ENCODE assay signal across 23 cellular contexts in genomic region chr11:122176651-122177050, GRCh38.
DNase-seq lines count a peak whose midpoint lies in the region; ATAC-seq, FAIRE-seq and TF ChIP-seq lines count a peak whose summit lies in the region.
"Had no signal": no experiment of that assay in that cellular context is flagged by ENCODE, and none has a peak within 500 bp of the region (broad histone marks: within the 10 kb centered on the region; RNA-seq: fewer than 3 reads in every experiment).

No MANE protein-coding gene starts in this region.

- no peaks in the 10 kb centered on the region for H3K9me3 ChIP-seq in HCT116 (ENCODE audit: control insufficient read depth in 1 of 2, insufficient read depth in 1 of 2, low read depth in 1 of 2, low read length in 2 of 2)
- H3K9me3 ChIP-seq in astrocyte (ENCODE audit: insufficient read depth, low read depth, low read length), result no peaks in the 10 kb centered on the region
- no peaks in the 10 kb centered on the region for H3K9me3 ChIP-seq in skeletal muscle satellite cell (replicated peaks; ENCODE audit: low read length)
- no peaks in the 10 kb centered on the region for H3K9me3 ChIP-seq in HepG2 (ENCODE audit: low read length)
- H3K9me3 ChIP-seq: gastrocnemius medialis had no signal

- H3K9ac ChIP-seq in HCT116 (ENCODE audit: low read length) (no peak overlapping the region), astrocyte (ENCODE audit: low read length) (peak overlapping the region; percentile 99), skeletal muscle satellite cell (ENCODE audit: low read depth, low read length) (peak overlapping the region; percentile 97), HepG2 (ENCODE audit: insufficient read depth, low read depth, low read length) (no peak overlapping the region)

- TF ChIP-seq EP300 in HepG2 (IDR thresholded peaks at IDR 0.05; ENCODE audit: low read depth in 2 of 2, low read length in 2 of 2), result no peak
- TF ChIP-seq EP300 in HepG2 (CRISPR knock-in tag; IDR thresholded peaks at IDR 0.05; ENCODE audit: borderline replicate concordance), result no peak

- TF ChIP-seq RAD21 in HCT116 (IDR thresholded peaks at IDR 0.05; ENCODE audit: low read depth) (no peak), HepG2 (CRISPR knock-in tag; IDR thresholded peaks at IDR 0.05) (no peak)

- H3K4me1 ChIP-seq in HCT116 (ENCODE audit: control insufficient read depth in 1 of 2, insufficient read depth in 2 of 2, low read length in 2 of 2), result peaks cover 77 to 95% of the 10 kb centered on the region in 2 experiments
- peaks cover 65% of the 10 kb centered on the region for H3K4me1 ChIP-seq in astrocyte (ENCODE audit: insufficient read depth, low read length)
- H3K4me1 ChIP-seq in skeletal muscle satellite cell (ENCODE audit: control insufficient read depth, insufficient read depth, low read length), result peaks cover 64% of the 10 kb centered on the region
- no peaks in the 10 kb centered on the region for H3K4me1 ChIP-seq in HepG2 (ENCODE audit: insufficient read depth, low read length)

- FAIRE-seq in astrocyte (lab: Jason Lieb, UNC), result no peak
- no peak for FAIRE-seq in HepG2 (lab: Jason Lieb, UNC)
- FAIRE-seq: TTC549 had no signal

- ATAC-seq in HCT116, result no peak
- no peak for ATAC-seq in HG02588 (IDR thresholded peaks at IDR 0.05; ENCODE audit: unreplicated experiment)
- ATAC-seq in HepG2, result no peak
- ATAC-seq: activated CD8-positive, alpha-beta memory T cell treated with anti-CD3 and anti-CD28 coated beads, Interleukin-2, amount 10 ng/mL, durations not matched to agents 7 days and 5 days; activated naive CD8-positive, alpha-beta T cell treated with anti-CD3 and anti-CD28 coated beads, Interleukin-2, amount 50 U/mL, for 24 hours; activated T-helper 17 cell treated with anti-CD3 and anti-CD28 coated beads, Interleukin-2, amount 50 U/mL, for 72 hours; gastrocnemius medialis; naive thymus-derived CD8-positive, alpha-beta T cell had no signal

- H3K27ac ChIP-seq in HCT116 (ENCODE audit: low read depth, low read length) (peak overlapping the region; percentile 97), astrocyte (ENCODE audit: low read depth, low read length) (peak overlapping the region; percentile 97), HepG2 (ENCODE audit: extremely low read length, insufficient read depth, low read length) (no peak overlapping the region)
- H3K27ac ChIP-seq: gastrocnemius medialis had no signal

- H3K27ac Mint-ChIP-seq in astrocyte (ENCODE audit: unreplicated experiment), result no peak overlapping the region
- H3K27ac Mint-ChIP-seq: activated CD8-positive, alpha-beta memory T cell treated with anti-CD3 and anti-CD28 coated beads, Interleukin-2, amount 10 ng/mL, durations not matched to agents 7 days and 5 days; activated naive CD8-positive, alpha-beta T cell treated with anti-CD3 and anti-CD28 coated beads, Interleukin-2, amount 50 U/mL, for 24 hours; activated T-helper 17 cell treated with anti-CD3 and anti-CD28 coated beads, Interleukin-2, amount 50 U/mL, for 72 hours; CD8-positive, alpha-beta memory T cell; memory B cell; naive thymus-derived CD8-positive, alpha-beta T cell had no signal

- H3K27me3 ChIP-seq in HCT116 (ENCODE audit: insufficient read depth, low read length) (no peaks in the 10 kb centered on the region), astrocyte (ENCODE audit: insufficient read depth, low read length) (no peaks in the 10 kb centered on the region), skeletal muscle satellite cell (ENCODE audit: control insufficient read depth, insufficient read depth, low read length) (no peaks in the 10 kb centered on the region), HepG2 (ENCODE audit: control insufficient read depth in 1 of 2, insufficient read depth in 2 of 2, low read length in 2 of 2) (no peaks in the 10 kb centered on the region)
- H3K27me3 ChIP-seq: gastrocnemius medialis had no signal

- H3K4me2 ChIP-seq in HCT116 (ENCODE audit: low read length) (no peak overlapping the region), astrocyte (ENCODE audit: low read length) (peak overlapping the region; percentile 92), skeletal muscle satellite cell (ENCODE audit: low read length) (peak overlapping the region; percentile 85), HepG2 (ENCODE audit: low read depth, low read length) (no peak overlapping the region)

- 16% methylated on average over 3 of the region's 3 CpGs for WGBS in HepG2 (ENCODE audit: low lambda C conversion rate)

- H4K20me1 ChIP-seq in HCT116 (ENCODE audit: insufficient read depth) (no peaks in the 10 kb centered on the region), astrocyte (ENCODE audit: insufficient read depth, low read length) (peaks cover 42% of the 10 kb centered on the region), HepG2 (ENCODE audit: insufficient read depth, low read length) (no peaks in the 10 kb centered on the region)

- BruUV-seq in HCT116 (replicated peaks; lab: Mats Ljungman, UMichigan) (no TSS peak), HepG2 (replicated peaks; lab: Mats Ljungman, UMichigan) (no TSS peak)

- intact Hi-C loops in HCT116 (cut with micrococcal nuclease) (no loop called here), HepG2 (cut with micrococcal nuclease; ENCODE audit: unreplicated experiment) (no loop called here)

- CTCF ChIA-PET in HCT116 (lab: Charles Lee) (no interaction called here), HepG2 (lab: Yijun Ruan, JAX; ENCODE audit: low intra/inter-chr PET ratio, low total read pairs) (no interaction called here)

- no peaks in the 10 kb centered on the region for H3K27me3 Mint-ChIP-seq in astrocyte (ENCODE audit: low read depth, unreplicated experiment)
- H3K27me3 Mint-ChIP-seq: activated CD8-positive, alpha-beta memory T cell treated with anti-CD3 and anti-CD28 coated beads, Interleukin-2, amount 10 ng/mL, durations not matched to agents 7 days and 5 days; central memory CD8-positive, alpha-beta T cell; memory B cell had no signal

- POLR2A ChIA-PET in HCT116 (lab: Charles Lee), result no interaction called here
- POLR2A ChIA-PET in HepG2 (lab: Yijun Ruan, JAX), result no interaction called here

- H3K4me3 ChIP-seq in HCT116 (replicated peaks in 1 of 2; ENCODE audit: low read depth in 1 of 2, low read length in 2 of 2) (no peak overlapping the region), astrocyte (ENCODE audit: insufficient read depth, low read depth, low read length) (peak overlapping the region; percentile 99), fibroblast of mammary gland (ENCODE audit: control insufficient read depth, low read depth, low read length) (peak overlapping the region; percentile 98), skeletal muscle satellite cell (ENCODE audit: low read length) (peak overlapping the region; percentile 78), HepG2 (replicated peaks in 1 of 3; ENCODE audit: insufficient read depth in 1 of 3, low read depth in 2 of 3, low read length in 3 of 3) (no peak overlapping the region)
- H3K4me3 ChIP-seq: gastrocnemius medialis had no signal

- H3K79me2 ChIP-seq in HCT116 (ENCODE audit: insufficient read depth, low read length) (peaks cover 97% of the 10 kb centered on the region), astrocyte (ENCODE audit: insufficient read depth, low read length) (peaks cover 92% of the 10 kb centered on the region), HepG2 (ENCODE audit: insufficient read depth, low read length) (no peaks in the 10 kb centered on the region)

- H3K36me3 Mint-ChIP-seq in astrocyte (ENCODE audit: low read depth, unreplicated experiment), result peaks cover 9% of the 10 kb centered on the region
- H3K36me3 Mint-ChIP-seq: activated CD8-positive, alpha-beta memory T cell treated with anti-CD3 and anti-CD28 coated beads, Interleukin-2, amount 10 ng/mL, durations not matched to agents 7 days and 5 days; CD8-positive, alpha-beta memory T cell; memory B cell; naive thymus-derived CD8-positive, alpha-beta T cell had no signal

- peak overlapping the region; percentile 82 for H3K4me3 Mint-ChIP-seq in astrocyte (ENCODE audit: unreplicated experiment)
- H3K4me3 Mint-ChIP-seq: activated CD8-positive, alpha-beta memory T cell treated with anti-CD3 and anti-CD28 coated beads, Interleukin-2, amount 10 ng/mL, durations not matched to agents 7 days and 5 days; activated naive CD8-positive, alpha-beta T cell treated with anti-CD3 and anti-CD28 coated beads, Interleukin-2, amount 50 U/mL, for 24 hours; activated T-helper 17 cell treated with anti-CD3 and anti-CD28 coated beads, Interleukin-2, amount 50 U/mL, for 72 hours; CD8-positive, alpha-beta memory T cell; central memory CD8-positive, alpha-beta T cell; memory B cell; naive thymus-derived CD8-positive, alpha-beta T cell had no signal

- in situ Hi-C loops in HepG2 (cut with HindIII; ENCODE audit: extremely low pct_ligation_motif_present, low pct_unique_long_range_greater_than_20kb), result no loop called here

- no peaks in the 10 kb centered on the region for H3K9me3 Mint-ChIP-seq in astrocyte (ENCODE audit: unreplicated experiment)
- H3K9me3 Mint-ChIP-seq: activated naive CD8-positive, alpha-beta T cell treated with anti-CD3 and anti-CD28 coated beads, Interleukin-2, amount 50 U/mL, for 24 hours; activated T-helper 17 cell treated with anti-CD3 and anti-CD28 coated beads, Interleukin-2, amount 50 U/mL, for 72 hours; central memory CD8-positive, alpha-beta T cell; memory B cell had no signal

- TF ChIP-seq POLR2A in HCT116 (IDR thresholded peaks at IDR 0.05; ENCODE audit: borderline replicate concordance, extremely low read depth, insufficient read depth, insufficient read length) (no peak), HepG2 (IDR thresholded peaks at IDR 0.05; ENCODE audit: insufficient read depth in 1 of 2, low read depth in 2 of 2, low read length in 2 of 2) (no peak)

- no peaks in the 10 kb centered on the region for H3K9me2 ChIP-seq in HCT116 (ENCODE audit: insufficient read depth)

- TF ChIP-seq CTCF in HCT116 (IDR thresholded peaks at IDR 0.05 in 2 of 3, conservative IDR thresholded peaks at IDR 0.05 in 1 of 3; ENCODE audit: borderline replicate concordance in 1 of 3, insufficient read depth in 1 of 3, low read depth in 2 of 3, low read length in 2 of 3), result no peak
- no peak for TF ChIP-seq CTCF in astrocyte (IDR thresholded peaks at IDR 0.05; ENCODE audit: insufficient read depth, low read depth, low read length)
- no peak for TF ChIP-seq CTCF in fibroblast of mammary gland (conservative IDR thresholded peaks at IDR 0.05; ENCODE audit: control insufficient read depth, insufficient read depth, low read depth, low read length)
- no peak for TF ChIP-seq CTCF in HepG2 (CRISPR knock-in tag; IDR thresholded peaks at IDR 0.05)

- DNase-seq in HCT116 (ENCODE audit: low read depth, low spot score) (no peak), astrocyte (ENCODE audit: low read depth) (peak; percentile 69), fibroblast of mammary gland (ENCODE audit: low read depth) (no peak), HepG2 (ENCODE audit: low spot score) (no peak), epidermal melanocyte (ENCODE audit: insufficient read length, low spot score) (no peak), hepatic stellate cell (ENCODE audit: low spot score) (no peak)
- DNase-seq: activated CD4-positive, alpha-beta T cell treated with anti-CD3 and anti-CD28 coated beads for 48 hours; activated CD8-positive, alpha-beta memory T cell treated with anti-CD3 and anti-CD28 coated beads, Interleukin-2, amount 10 ng/mL, durations not matched to agents 7 days and 5 days; activated naive CD8-positive, alpha-beta T cell treated with anti-CD3 and anti-CD28 coated beads, Interleukin-2, amount 50 U/mL, for 24 hours; CD8-positive, alpha-beta memory T cell; DMS79 treated with DMSO at 0.1 percent for 48 hours; gastrocnemius medialis; Kasumi-1; naive thymus-derived CD8-positive, alpha-beta T cell; NCI-H1105; NCI-H2081 treated with DMSO at 0.1 percent for 48 hours; NCI-H524 had no signal

- H2AFZ ChIP-seq in HCT116 (ENCODE audit: low read depth, low read length, poor library complexity, severe bottlenecking) (no peak overlapping the region), astrocyte (ENCODE audit: low read depth, low read length) (no peak overlapping the region), HepG2 (ENCODE audit: low read length) (no peak overlapping the region)

- peaks cover 6 to 52% of the 10 kb centered on the region in 2 experiments; a peak in 3 of 4 replicates for H3K36me3 ChIP-seq in HCT116 (ENCODE audit: control insufficient read depth in 1 of 2, insufficient read depth in 2 of 2, low read length in 2 of 2)
- peaks cover 41% of the 10 kb centered on the region for H3K36me3 ChIP-seq in astrocyte (ENCODE audit: insufficient read depth, low read length)
- peaks cover 76% of the 10 kb centered on the region for H3K36me3 ChIP-seq in skeletal muscle satellite cell (ENCODE audit: insufficient read depth, low read length)
- H3K36me3 ChIP-seq in HepG2 (replicated peaks in 1 of 2; ENCODE audit: control insufficient read depth in 1 of 2, insufficient read depth in 2 of 2, low read length in 2 of 2), result no peaks in the 10 kb centered on the region
- H3K36me3 ChIP-seq: gastrocnemius medialis had no signal

- RAD21 ChIA-PET in HCT116 (lab: Charles Lee; ENCODE audit: low non-redundant PET in 1 of 2, low total read pairs in 2 of 2, uncharacterized antibody in 2 of 2, unreplicated experiment in 2 of 2), result no interaction called here

- peaks cover 54% of the 10 kb centered on the region for H3K4me1 Mint-ChIP-seq in astrocyte (ENCODE audit: low read depth, unreplicated experiment)
- H3K4me1 Mint-ChIP-seq: activated CD8-positive, alpha-beta memory T cell treated with anti-CD3 and anti-CD28 coated beads, Interleukin-2, amount 10 ng/mL, durations not matched to agents 7 days and 5 days; activated naive CD8-positive, alpha-beta T cell treated with anti-CD3 and anti-CD28 coated beads, Interleukin-2, amount 50 U/mL, for 24 hours; activated T-helper 17 cell treated with anti-CD3 and anti-CD28 coated beads, Interleukin-2, amount 50 U/mL, for 72 hours; CD8-positive, alpha-beta memory T cell; central memory CD8-positive, alpha-beta T cell; memory B cell; naive thymus-derived CD8-positive, alpha-beta T cell had no signal

Comparison
In these comparisons a context has a peak if more than half of its experiments do, and no peak if none do; other contexts are left out.
1. H3K4me2 ChIP-seq: peak in astrocyte (single experiment) and skeletal muscle satellite cell (single experiment); none in HCT116 (single experiment) and HepG2 (single experiment).
2. H3K4me3 ChIP-seq: peak in astrocyte (single experiment), fibroblast of mammary gland (single experiment) and skeletal muscle satellite cell (single experiment); none in HCT116 (0 of 2) and HepG2 (0 of 3).
3. H3K9ac ChIP-seq: peak in astrocyte (single experiment) and skeletal muscle satellite cell (single experiment); none in HCT116 (single experiment) and HepG2 (single experiment).